ENCODE assay signal across 8 cellular contexts in genomic region chr12:50246159-50246865, GRCh38. TPM values are rescaled to one million over a fixed set of nuclear protein-coding genes. Genes with fewer than 3 reads are reported as not detected.
DNase-seq lines count a peak whose midpoint lies in the region; ATAC-seq and FAIRE-seq lines count a peak whose summit lies in the region.
"Had no signal": no experiment of that assay in that cellular context is flagged by ENCODE, and none has a peak within 500 bp of the region (broad histone marks: within the 10 kb centered on the region; RNA-seq: fewer than 3 reads in every experiment).

No MANE protein-coding gene starts in this region.

- H3K36me3 ChIP-seq in esophagus (ENCODE audit: control insufficient read depth in 2 of 2, insufficient read depth in 2 of 2, low read length in 1 of 2) (peaks cover 0 to 2% of the 10 kb centered on the region in 2 donors), skeletal muscle satellite cell (ENCODE audit: insufficient read depth, low read length) (no peaks in the 10 kb centered on the region)

- ATAC-seq in GM18858 (IDR thresholded peaks at IDR 0.05; ENCODE audit: unreplicated experiment): no peak

- no peaks in the 10 kb centered on the region for H3K27me3 ChIP-seq in esophagus (ENCODE audit: control insufficient read depth in 1 of 2, insufficient read depth in 2 of 2, low read length in 2 of 2)
- H3K27me3 ChIP-seq in skeletal muscle satellite cell (ENCODE audit: control insufficient read depth, insufficient read depth, low read length): no peaks in the 10 kb centered on the region

- H3K9me3 ChIP-seq in esophagus (ENCODE audit: control insufficient read depth in 2 of 2, insufficient read depth in 1 of 2, low read depth in 1 of 2, low read length in 1 of 2) (no peaks in the 10 kb centered on the region), skeletal muscle satellite cell (replicated peaks; ENCODE audit: low read length) (no peaks in the 10 kb centered on the region)

- H3K4me1 ChIP-seq in esophagus (ENCODE audit: control insufficient read depth in 2 of 2, insufficient read depth in 2 of 2, low read length in 1 of 2) (no peaks in the 10 kb centered on the region), skeletal muscle satellite cell (ENCODE audit: control insufficient read depth, insufficient read depth, low read length) (peaks cover 47% of the 10 kb centered on the region)

- H3K4me3 ChIP-seq in esophagus (ENCODE audit: low read depth in 1 of 2, low read length in 2 of 2) (no peak overlapping the region), skeletal muscle satellite cell (ENCODE audit: low read length) (no peak overlapping the region)

- DNase-seq in GM18507 (ENCODE audit: extremely low spot score, insufficient read length, low read depth) (no peak), RPMI7951 (ENCODE audit: low read depth) (peak; percentile 40), occipital lobe (lab: John Stamatoyannopoulos, UW) (no peak), NCI-H526 treated with DMSO at 0.1 percent for 48 hours (lab: John Stamatoyannopoulos, UW) (no peak)
- DNase-seq: NCI-H2107 had no signal

- peak; percentile 31 for FAIRE-seq in GM18507 (lab: Jason Lieb, UNC)

- H3K4me2 ChIP-seq in skeletal muscle satellite cell (ENCODE audit: low read length): peak overlapping the region; percentile 33

- 48 to 59% methylated on average over 8 of the region's 8 CpGs for WGBS in esophagus, 2 donors

- peak overlapping the region; percentile 83 to 85 for H3K27ac ChIP-seq in esophagus (ENCODE audit: low read depth in 2 of 2, low read length in 1 of 2)

- H3K9ac ChIP-seq in skeletal muscle satellite cell (ENCODE audit: low read depth, low read length): peak overlapping the region; percentile 51

RNA-seq across cellular contexts. Expression of gene LIMA1, which starts 37.0 kb away (rescaled TPM):
- total RNA-seq in RPMI7951 (2014; rRNA removed; shearing (Covaris generic)): 72.9 and 86.3 TPM in 2 replicates
- polyA plus RNA-seq in esophagus: 10 to 100 TPM; 21.7 to 26.9 TPM
- 86.7 and 113 TPM in 2 replicates for total RNA-seq in skeletal muscle satellite cell (2012; rRNA removed)
- total RNA-seq in occipital lobe: 19.7 TPM
